ENCODE assay signal across 1 cellular context in genomic region chr16:79869304-79870015, GRCh38.
TF ChIP-seq lines count a peak whose summit lies in the region.

No MANE protein-coding gene starts in this region.

TF ChIP-seq in K562, 482 proteins besides CTCF, POLR2A, EP300 and RAD21 (continued from another document and continues in another):
- TF ChIP-seq PCBP1 (IDR thresholded peaks at IDR 0.05; ENCODE audit: low read depth, low read length, poor library complexity, severe bottlenecking): no peak
- no peak for TF ChIP-seq MXD1 (CRISPR knock-in tag; IDR thresholded peaks at IDR 0.05; ENCODE audit: borderline replicate concordance, poor library complexity, severe bottlenecking)
- no peak for TF ChIP-seq CBFB (CRISPR knock-in tag; IDR thresholded peaks at IDR 0.05)
- peak; percentile 98 for TF ChIP-seq TEAD4 (IDR thresholded peaks at IDR 0.05; ENCODE audit: low read length)
- TF ChIP-seq TEAD4 (CRISPR knock-in tag; IDR thresholded peaks at IDR 0.05; ENCODE audit: borderline replicate concordance): no peak
- no peak for TF ChIP-seq USF1 (CRISPR knock-in tag; IDR thresholded peaks at IDR 0.05)
- no peak for TF ChIP-seq KDM5B (IDR thresholded peaks at IDR 0.05; ENCODE audit: insufficient replicate concordance, low read depth, low read length)
- no peak for TF ChIP-seq HOXB6 (CRISPR knock-in tag; IDR thresholded peaks at IDR 0.05; ENCODE audit: borderline replicate concordance)
- no peak; the same call in 1 of the 2 replicates for TF ChIP-seq EZH2 (IDR thresholded peaks at IDR 0.05; ENCODE audit: borderline replicate concordance, low read depth, low read length)
- no peak for TF ChIP-seq GABPB2 (CRISPR knock-in tag; conservative IDR thresholded peaks at IDR 0.05)
- no peak for TF ChIP-seq RNF219 (CRISPR knock-in tag; IDR thresholded peaks at IDR 0.05)
- no peak for TF ChIP-seq MBD1 (CRISPR knock-in tag; IDR thresholded peaks at IDR 0.05)
- TF ChIP-seq CBFA2T3 (IDR thresholded peaks at IDR 0.05): peak; percentile 96
- no peak for TF ChIP-seq ZBTB2 (IDR thresholded peaks at IDR 0.05)
- TF ChIP-seq ZNF740 (CRISPR knock-in tag; IDR thresholded peaks at IDR 0.05): no peak
- no peak for TF ChIP-seq ZNF740 (tag; IDR thresholded peaks at IDR 0.05)
- no peak for TF ChIP-seq TCF15 (CRISPR knock-in tag; IDR thresholded peaks at IDR 0.05)
- peak; percentile 56 for TF ChIP-seq PKNOX1 (IDR thresholded peaks at IDR 0.05)
- 0 out of 4 replicates have a peak, but pooled peaks of 1 of the 2 experiments have one; percentile 15 for TF ChIP-seq BCLAF1 (IDR thresholded peaks at IDR 0.05; ENCODE audit: borderline replicate concordance in 1 of 2, control insufficient read depth in 1 of 2, low read depth in 2 of 2, low read length in 1 of 2)
- TF ChIP-seq ZNF561 (CRISPR knock-in tag; conservative IDR thresholded peaks at IDR 0.05): peak; percentile 44; the same call in 1 of the 2 replicates
- no peak for TF ChIP-seq CBX1 (IDR thresholded peaks at IDR 0.05; ENCODE audit: low read depth)
- no peak for TF ChIP-seq ZNF384 (IDR thresholded peaks at IDR 0.05; ENCODE audit: low read depth, low read length)
- TF ChIP-seq HEY1 (CRISPR knock-in tag; IDR thresholded peaks at IDR 0.05; ENCODE audit: borderline replicate concordance): peak; percentile 71; the same call in 1 of the 2 replicates
- TF ChIP-seq ZBTB33 (CRISPR knock-in tag; IDR thresholded peaks at IDR 0.05): no peak
- TF ChIP-seq POLR2AphosphoS5 (IDR thresholded peaks at IDR 0.05; ENCODE audit: control insufficient read depth, insufficient read depth, low read depth, low read length): peak; percentile 85
- TF ChIP-seq ZC3H8 (IDR thresholded peaks at IDR 0.05): no peak
- TF ChIP-seq ZNF318 (IDR thresholded peaks at IDR 0.05; ENCODE audit: borderline replicate concordance in 1 of 2, low read depth in 1 of 2): no peak
- no peak for TF ChIP-seq POLR3G (IDR thresholded peaks at IDR 0.05; ENCODE audit: extremely low read depth, insufficient read length, insufficient replicate concordance)
- TF ChIP-seq RBM15 (IDR thresholded peaks at IDR 0.05; ENCODE audit: insufficient read depth, low read length): no peak
- TF ChIP-seq CCNT2 (IDR thresholded peaks at IDR 0.05; ENCODE audit: borderline replicate concordance, extremely low read depth, insufficient read length, low read depth, low read length): peak; percentile 99
- no peak for TF ChIP-seq FIP1L1 (IDR thresholded peaks at IDR 0.05; ENCODE audit: low read depth, low read length, poor library complexity, severe bottlenecking)
- TF ChIP-seq TBP (optimal IDR thresholded peaks at IDR 0.05; ENCODE audit: low read depth, low read length): no peak
- TF ChIP-seq ZNF232 (CRISPR knock-in tag; IDR thresholded peaks at IDR 0.05): no peak
